35 cellular contexts compared by ENCODE assay signal in genomic region chr18:56128153-56128791, GRCh38.
"Had no signal": no experiment of that assay in that cellular context is flagged by ENCODE, and none has a peak within 500 bp of the region (broad histone marks: within the 10 kb centered on the region; RNA-seq: fewer than 3 reads in every experiment).

No MANE protein-coding gene starts in this region.

- H3K4me3 ChIP-seq: ascending aorta, cardiac muscle cell had no signal

- H3K4me1 ChIP-seq: ascending aorta had no signal

- H3K4me1 Mint-ChIP-seq: activated B cell treated with CpG ODN at 0.5 μM for 24 hours; activated naive CD4-positive, alpha-beta T cell treated with anti-CD3 and anti-CD28 coated beads, Interleukin-2, amount 50 U/mL, for 24 hours; activated naive CD8-positive, alpha-beta T cell treated with anti-CD3 and anti-CD28 coated beads, Interleukin-2, amount 10 ng/mL, durations not matched to agents 7 days and 5 days; central memory CD8-positive, alpha-beta T cell had no signal

- H3K27me3 Mint-ChIP-seq: activated B cell treated with CpG ODN at 0.5 μM for 24 hours; activated CD4-positive, alpha-beta memory T cell treated with anti-CD3 and anti-CD28 coated beads for 36 hours; activated naive CD8-positive, alpha-beta T cell treated with anti-CD3 and anti-CD28 coated beads, Interleukin-2, amount 10 ng/mL, durations not matched to agents 7 days and 5 days; central memory CD8-positive, alpha-beta T cell had no signal

- H3K27ac Mint-ChIP-seq: activated B cell treated with CpG ODN at 0.5 μM for 24 hours; activated CD4-positive, alpha-beta memory T cell treated with anti-CD3 and anti-CD28 coated beads for 36 hours; activated naive CD4-positive, alpha-beta T cell treated with anti-CD3 and anti-CD28 coated beads, Interleukin-2, amount 50 U/mL, for 24 hours; activated naive CD8-positive, alpha-beta T cell treated with anti-CD3 and anti-CD28 coated beads, Interleukin-2, amount 10 ng/mL, durations not matched to agents 7 days and 5 days; activated T-helper 1 cell treated with anti-CD3 and anti-CD28 coated beads, Interleukin-12 subunit alpha, Interleukin-12 subunit beta, Interleukin-2, Interleukin-4 antibody, amounts not matched to agents 30 ng/mL and 10 ng/mL and 1 ng/mL, durations not matched to agents 14 hours and 24 hours and 36 hours had no signal

- H3K4me2 ChIP-seq: KMS-11 had no signal

- H3K4me3 Mint-ChIP-seq: activated B cell treated with CpG ODN at 0.5 μM for 24 hours; activated CD4-positive, alpha-beta memory T cell treated with anti-CD3 and anti-CD28 coated beads for 36 hours; activated naive CD4-positive, alpha-beta T cell treated with anti-CD3 and anti-CD28 coated beads, Interleukin-2, amount 50 U/mL, for 24 hours; activated naive CD8-positive, alpha-beta T cell treated with anti-CD3 and anti-CD28 coated beads, Interleukin-2, amount 10 ng/mL, durations not matched to agents 7 days and 5 days; activated T-cell treated with anti-CD3 and anti-CD28 coated beads, Interleukin-2, amount 50 U/mL, for 4 hours; activated T-helper 1 cell treated with anti-CD3 and anti-CD28 coated beads, Interleukin-12 subunit alpha, Interleukin-12 subunit beta, Interleukin-2, Interleukin-4 antibody, amounts not matched to agents 30 ng/mL and 10 ng/mL and 1 ng/mL, durations not matched to agents 14 hours and 24 hours and 36 hours; central memory CD8-positive, alpha-beta T cell had no signal

- H3K36me3 Mint-ChIP-seq: activated CD4-positive, alpha-beta memory T cell treated with anti-CD3 and anti-CD28 coated beads for 36 hours; activated naive CD4-positive, alpha-beta T cell treated with anti-CD3 and anti-CD28 coated beads, Interleukin-2, amount 50 U/mL, for 24 hours; activated naive CD8-positive, alpha-beta T cell treated with anti-CD3 and anti-CD28 coated beads, Interleukin-2, amount 10 ng/mL, durations not matched to agents 7 days and 5 days had no signal

- DNase-seq: activated B cell treated with CpG ODN at 0.5 μM for 24 hours; activated CD4-positive, alpha-beta memory T cell treated with anti-CD3 and anti-CD28 coated beads for 36 hours; activated CD4-positive, alpha-beta T cell treated with anti-CD3 and anti-CD28 coated beads for 4 hours; activated CD4-positive, alpha-beta T cell treated with anti-CD3 and anti-CD28 coated beads, Interleukin-2, amount 50 U/mL, for 1 hour; activated CD4-positive, CD25-positive, alpha-beta regulatory T cell treated with anti-CD3 and anti-CD28 coated beads, Interleukin-2, amount 50 U/mL, for 72 hours; activated CD8-positive, alpha-beta memory T cell treated with anti-CD3 and anti-CD28 coated beads, Interleukin-2, amount 50 U/mL, for 4 hours; activated naive CD8-positive, alpha-beta T cell treated with anti-CD3 and anti-CD28 coated beads, Interleukin-2, amount 10 ng/mL, durations not matched to agents 7 days and 5 days; activated T-cell treated with anti-CD3 and anti-CD28 coated beads for 4 hours; activated T-cell treated with anti-CD3 and anti-CD28 coated beads, Interleukin-2, amount 50 U/mL, for 4 hours; amygdala; MM.1S; NCI-H1092; NCI-H1436 treated with DMSO at 0.1 percent for 48 hours; NCI-H1694 treated with DMSO at 0.1 percent for 48 hours; NCI-H2029; NCI-H2107; NCI-H2171; NCI-H510A; NCI-H526; NCI-H748 treated with DMSO at 0.1 percent for 48 hours; NK-92 treated with Interleukin-12 subunit alpha and Interleukin-12 subunit beta, amount 100 ng/mL, for 24 hours; PC-3; SW 1271; T-helper 1 cell; T-helper 2 cell; T-helper 9 cell had no signal

- H3K27ac ChIP-seq: ascending aorta, cardiac muscle cell, KMS-11, RWPE1, VCaP had no signal

- H3K9me3 ChIP-seq: ascending aorta had no signal

- FAIRE-seq: RCC 7860 had no signal

- H3K27me3 ChIP-seq: ascending aorta, cardiac muscle cell had no signal

- H3K9me3 Mint-ChIP-seq: activated B cell treated with CpG ODN at 0.5 μM for 24 hours; activated T-helper 1 cell treated with anti-CD3 and anti-CD28 coated beads, Interleukin-12 subunit alpha, Interleukin-12 subunit beta, Interleukin-2, Interleukin-4 antibody, amounts not matched to agents 30 ng/mL and 10 ng/mL and 1 ng/mL, durations not matched to agents 14 hours and 24 hours and 36 hours had no signal

- H3K36me3 ChIP-seq: ascending aorta, cardiac muscle cell had no signal

- ATAC-seq: activated T-cell treated with anti-CD3 and anti-CD28 coated beads, Interleukin-2, amount 50 U/mL, for 4 hours; PC-3 had no signal

- H3K9ac ChIP-seq: KMS-11 had no signal
